18 cellular contexts compared by ENCODE assay signal in genomic region chr7:106062521-106062931, GRCh38. TPM values are rescaled to one million over a fixed set of nuclear protein-coding genes. Genes with fewer than 3 reads are reported as not detected.
DNase-seq lines count a peak whose midpoint lies in the region; ATAC-seq, FAIRE-seq and TF ChIP-seq lines count a peak whose summit lies in the region.
"Had no signal": no experiment of that assay in that cellular context is flagged by ENCODE, and none has a peak within 500 bp of the region (broad histone marks: within the 10 kb centered on the region; RNA-seq: fewer than 3 reads in every experiment).

No MANE protein-coding gene starts in this region.

- no peak overlapping the region for H2BK120ac ChIP-seq in neuronal stem cell (ENCODE audit: low read depth, low read length)

- ATAC-seq in GM12878: peak; percentile 12
- no peak for ATAC-seq in GM18511 (IDR thresholded peaks at IDR 0.05; ENCODE audit: unreplicated experiment)
- no peak for ATAC-seq in GM21786 (IDR thresholded peaks at IDR 0.05; ENCODE audit: unreplicated experiment)
- ATAC-seq: sciatic nerve had no signal

- no peak overlapping the region for H3K4ac ChIP-seq in neuronal stem cell (ENCODE audit: low read length)

- H2AFZ ChIP-seq in GM12878 (ENCODE audit: control insufficient read depth, low read depth, low read length) (peak overlapping the region; percentile 55), neuronal stem cell (ENCODE audit: low read length) (peak overlapping the region; percentile 62)

- in situ Hi-C loops in GM12878 (cut with MboI): no loop called here

- TF ChIP-seq POLR2A in GM12878 (IDR thresholded peaks at IDR 0.05; ENCODE audit: low read depth, low read length): no peak

- H2BK12ac ChIP-seq in neuronal stem cell (ENCODE audit: low read length): no peak overlapping the region

- peaks cover 99% of the 10 kb centered on the region for H3K4me1 ChIP-seq in DOHH2 (ENCODE audit: control insufficient read depth, low read length)
- H3K4me1 ChIP-seq in GM12878 (ENCODE audit: control insufficient read depth, insufficient read depth, low read length): peaks cover 69% of the 10 kb centered on the region
- H3K4me1 ChIP-seq in neuronal stem cell (ENCODE audit: control insufficient read depth in 2 of 2, insufficient read depth in 1 of 2, low read depth in 1 of 2, low read length in 2 of 2): peaks cover 25 to 27% of the 10 kb centered on the region in 2 donors

- 0 out of 4 replicates have a peak, but pooled peaks of 1 of the 2 experiments have one; percentile 15 for TF ChIP-seq EP300 in GM12878 (IDR thresholded peaks at IDR 0.05; ENCODE audit: borderline replicate concordance in 1 of 2, control insufficient read depth in 1 of 2, low read depth in 2 of 2, low read length in 2 of 2)

- no TSS peak for BruUV-seq in GM12878 (replicated peaks; lab: Mats Ljungman, UMichigan)

- POLR2A ChIA-PET in GM12878 (lab: Charles Lee): interaction anchor here (0.9 kb wide), 1 partner anchor 30 kb away, joined by 3 read pairs; no protein-coding TSS in a partner anchor

- peaks cover 30% of the 10 kb centered on the region for H3K36me3 ChIP-seq in DOHH2 (ENCODE audit: control insufficient read depth, low read length)
- H3K36me3 ChIP-seq in GM12878 (ENCODE audit: control insufficient read depth in 2 of 2, insufficient read depth in 2 of 2, low read length in 1 of 2): no peaks in the 10 kb centered on the region
- no peaks in the 10 kb centered on the region for H3K36me3 ChIP-seq in neuronal stem cell (replicated peaks in 1 of 2; ENCODE audit: control insufficient read depth in 2 of 2, insufficient read depth in 2 of 2, low read length in 2 of 2)
- H3K36me3 ChIP-seq: BE2C, neural progenitor cell had no signal

- no peaks in the 10 kb centered on the region for H3K9me2 ChIP-seq in DOHH2 (replicated peaks; ENCODE audit: control insufficient read depth, low read length)

- peak overlapping the region; percentile 97 for H3K27ac ChIP-seq in DOHH2 (ENCODE audit: low read depth, low read length)
- peak overlapping the region; percentile 91 for H3K27ac ChIP-seq in GM12878 (ENCODE audit: control insufficient read depth, insufficient read depth)
- no peak overlapping the region for H3K27ac ChIP-seq in neuronal stem cell (replicated peaks; ENCODE audit: low read length)
- H3K27ac ChIP-seq: neural progenitor cell had no signal

- peaks cover 28% of the 10 kb centered on the region for H3K4me1 Mint-ChIP-seq in activated T-helper 1 cell treated with anti-CD3 and anti-CD28 coated beads, Interleukin-12 subunit alpha, Interleukin-12 subunit beta, Interleukin-2, Interleukin-4 antibody, amounts not matched to agents 30 ng/mL and 10 ng/mL and 1 ng/mL, durations not matched to agents 14 hours and 24 hours and 36 hours (ENCODE audit: low read depth)

- DNase-seq in NAMALWA (ENCODE audit: low spot score) (peak; percentile 44), GM12878 (ENCODE audit: low read depth, low spot score) (no peak), neuronal stem cell (ENCODE audit: low spot score) (no peak), NCI-H1417 treated with DMSO at 0.1 percent for 48 hours (lab: John Stamatoyannopoulos, UW) (no peak)
- no peak for DNase-seq in activated T-helper 1 cell treated with anti-CD3 and anti-CD28 coated beads, Interleukin-12 subunit alpha, Interleukin-12 subunit beta, Interleukin-2, Interleukin-4 antibody, amounts not matched to agents 30 ng/mL and 10 ng/mL and 1 ng/mL, durations not matched to agents 14 hours and 24 hours and 36 hours (ENCODE audit: low spot score)
- DNase-seq: activated CD4-positive, CD25-positive, alpha-beta regulatory T cell; activated T-cell treated with anti-CD3 and anti-CD28 coated beads for 4 hours; BE2C; DMS79; immature natural killer cell; NCI-H1436; stimulated activated CD4-positive, alpha-beta T cell treated with anti-CD3 and anti-CD28 coated beads, Interleukin-4, amount 100 ng/mL, for 4 hours had no signal

- no peak for TF ChIP-seq RAD21 in GM12878 (IDR thresholded peaks at IDR 0.05; ENCODE audit: insufficient read depth, low read depth, low read length)

- peak overlapping the region; percentile 56 for H3K4me3 ChIP-seq in DOHH2 (ENCODE audit: low read length)
- 0 out of 2 replicates have a peak overlapping the region, but pooled peaks have one; percentile 27 for H3K4me3 ChIP-seq in GM12878
- no peak overlapping the region for H3K4me3 ChIP-seq in neuronal stem cell (ENCODE audit: low read length in 2 of 2)
- H3K4me3 ChIP-seq: neural progenitor cell had no signal

- H3K9me3 ChIP-seq in DOHH2 (ENCODE audit: control insufficient read depth, insufficient read depth, low read length) (peaks cover 18% of the 10 kb centered on the region), GM12878 (replicated peaks; ENCODE audit: control insufficient read depth, insufficient read depth, low read length) (peaks cover 18% of the 10 kb centered on the region; the same call in 2 of the 3 replicates), neuronal stem cell (replicated peaks in 1 of 2; ENCODE audit: control insufficient read depth in 2 of 2, insufficient read depth in 1 of 2, low read depth in 1 of 2, low read length in 2 of 2) (peaks cover 3 to 16% of the 10 kb centered on the region in 2 donors)
- H3K9me3 ChIP-seq: BE2C had no signal

- no peaks in the 10 kb centered on the region for H3K79me1 ChIP-seq in neuronal stem cell (ENCODE audit: low read depth, low read length)

- H3F3A ChIP-seq in DOHH2 (ENCODE audit: control insufficient read depth, insufficient read depth): peaks cover 70% of the 10 kb centered on the region

- WGBS in GM12878 (ENCODE audit: insufficient coverage, insufficient replicate concordance, low lambda C conversion rate, missing lambda C conversion rate): 18% methylated on average over 2 of the region's 2 CpGs
- no CpG with 5 or more reads among the region's 2 CpGs for WGBS in neuronal stem cell (ENCODE audit: extremely low coverage in 2 of 2, insufficient read length in 2 of 2, insufficient replicate concordance in 1 of 2), 2 donors

- H3K23ac ChIP-seq in neuronal stem cell (ENCODE audit: low read depth, low read length, poor library complexity): no peak overlapping the region

- H3K4me2 ChIP-seq in DOHH2 (ENCODE audit: low read length): peak overlapping the region; percentile 89
- peak overlapping the region; percentile 86 for H3K4me2 ChIP-seq in GM12878 (ENCODE audit: control insufficient read depth, insufficient read depth)
- H3K4me2 ChIP-seq in neuronal stem cell (ENCODE audit: insufficient read depth, low read length, poor library complexity, severe bottlenecking): no peak overlapping the region
- H3K4me2 ChIP-seq: neural progenitor cell had no signal

- no peak overlapping the region for H4K91ac ChIP-seq in neuronal stem cell (ENCODE audit: low read depth, low read length, poor library complexity)

- H3K27me3 Mint-ChIP-seq in activated T-helper 1 cell treated with anti-CD3 and anti-CD28 coated beads, Interleukin-12 subunit alpha, Interleukin-12 subunit beta, Interleukin-2, Interleukin-4 antibody, amounts not matched to agents 30 ng/mL and 10 ng/mL and 1 ng/mL, durations not matched to agents 14 hours and 24 hours and 36 hours (ENCODE audit: insufficient read depth): no peaks in the 10 kb centered on the region

- no peak for FAIRE-seq in GM12878 (lab: Jason Lieb, UNC)
- FAIRE-seq: RCC 7860 had no signal

- no peaks in the 10 kb centered on the region for H3K27me3 ChIP-seq in DOHH2 (ENCODE audit: control insufficient read depth, low read length)
- no peaks in the 10 kb centered on the region for H3K27me3 ChIP-seq in GM12878 (replicated peaks in 1 of 2; ENCODE audit: control insufficient read depth in 2 of 2, insufficient read depth in 2 of 2, low read length in 1 of 2)
- peaks cover 0 to 8% (median 0%) of the 10 kb centered on the region in 3 experiments for H3K27me3 ChIP-seq in neuronal stem cell (ENCODE audit: control insufficient read depth in 3 of 3, insufficient read depth in 3 of 3, low read depth in 1 of 3, low read length in 3 of 3)
- H3K27me3 ChIP-seq: BE2C, neural progenitor cell had no signal

- no peaks in the 10 kb centered on the region for H3K36me3 Mint-ChIP-seq in activated T-helper 1 cell treated with anti-CD3 and anti-CD28 coated beads, Interleukin-12 subunit alpha, Interleukin-12 subunit beta, Interleukin-2, Interleukin-4 antibody, amounts not matched to agents 30 ng/mL and 10 ng/mL and 1 ng/mL, durations not matched to agents 14 hours and 24 hours and 36 hours (ENCODE audit: low read depth)
- H3K36me3 Mint-ChIP-seq: immature natural killer cell, neural progenitor cell had no signal

- no peak overlapping the region for H3K27ac Mint-ChIP-seq in activated T-helper 1 cell treated with anti-CD3 and anti-CD28 coated beads, Interleukin-12 subunit alpha, Interleukin-12 subunit beta, Interleukin-2, Interleukin-4 antibody, amounts not matched to agents 30 ng/mL and 10 ng/mL and 1 ng/mL, durations not matched to agents 14 hours and 24 hours and 36 hours
- H3K27ac Mint-ChIP-seq: immature natural killer cell had no signal

- no peak overlapping the region for H2AK5ac ChIP-seq in neuronal stem cell (ENCODE audit: low read depth, low read length)

- H2BK15ac ChIP-seq in neuronal stem cell (ENCODE audit: low read length): no peak overlapping the region

- CTCF ChIA-PET in GM12878 (lab: Yijun Ruan, JAX): interaction anchor here (0.6 to 9.2 kb wide), 3 partner anchors 9 to 495 kb away, joined by 3 to 288 read pairs (median 11); no protein-coding TSS in a partner anchor

- H3K14ac ChIP-seq in neuronal stem cell (ENCODE audit: low read length): no peak overlapping the region

- H4K8ac ChIP-seq in neuronal stem cell (ENCODE audit: low read depth, low read length): no peak overlapping the region

- RAD21 ChIA-PET in GM12878 (lab: Charles Lee; ENCODE audit: unreplicated experiment): no interaction called here

- H3K18ac ChIP-seq in neuronal stem cell (ENCODE audit: low read length): no peak overlapping the region

- H3K9me3 Mint-ChIP-seq in activated T-helper 1 cell treated with anti-CD3 and anti-CD28 coated beads, Interleukin-12 subunit alpha, Interleukin-12 subunit beta, Interleukin-2, Interleukin-4 antibody, amounts not matched to agents 30 ng/mL and 10 ng/mL and 1 ng/mL, durations not matched to agents 14 hours and 24 hours and 36 hours: no peaks in the 10 kb centered on the region
- H3K9me3 Mint-ChIP-seq: immature natural killer cell had no signal

- no peaks in the 10 kb centered on the region for H4K20me1 ChIP-seq in DOHH2 (ENCODE audit: control insufficient read depth, insufficient read depth, low read depth, low read length)
- no peaks in the 10 kb centered on the region for H4K20me1 ChIP-seq in GM12878 (ENCODE audit: control insufficient read depth, insufficient read depth)

- peak overlapping the region; percentile 49; the same call in 1 of the 2 replicates for H3K9ac ChIP-seq in GM12878 (ENCODE audit: control insufficient read depth, insufficient read depth, low read length)
- no peak overlapping the region for H3K9ac ChIP-seq in neuronal stem cell (ENCODE audit: low read depth, low read length, poor library complexity)
- H3K9ac ChIP-seq: neural progenitor cell had no signal

- H3K79me2 ChIP-seq in DOHH2 (ENCODE audit: control insufficient read depth, low read length) (peaks cover 4% of the 10 kb centered on the region; the same call in 1 of the 2 replicates), GM12878 (ENCODE audit: control insufficient read depth, insufficient read depth, low read length) (no peaks in the 10 kb centered on the region)

- no peak overlapping the region for H3K4me3 Mint-ChIP-seq in activated T-helper 1 cell treated with anti-CD3 and anti-CD28 coated beads, Interleukin-12 subunit alpha, Interleukin-12 subunit beta, Interleukin-2, Interleukin-4 antibody, amounts not matched to agents 30 ng/mL and 10 ng/mL and 1 ng/mL, durations not matched to agents 14 hours and 24 hours and 36 hours
- H3K4me3 Mint-ChIP-seq: immature natural killer cell had no signal

- no peak for TF ChIP-seq CTCF in DOHH2 (IDR thresholded peaks at IDR 0.05; ENCODE audit: low read depth, low read length, poor library complexity, severe bottlenecking)
- TF ChIP-seq CTCF in GM12878 (IDR thresholded peaks at IDR 0.05 in 2 of 3, conservative IDR thresholded peaks at IDR 0.05 in 1 of 3; ENCODE audit: control insufficient read depth in 2 of 3, extremely low read depth in 1 of 3, insufficient read depth in 1 of 3, low read depth in 3 of 3, low read length in 3 of 3): no peak

- peak overlapping the region; percentile 35 for H2BK5ac ChIP-seq in neuronal stem cell (ENCODE audit: low read length)

- SMC1A ChIA-PET in GM12878 (lab: Charles Lee; ENCODE audit: uncharacterized antibody, unreplicated experiment): interaction anchor here (7.3 to 8.8 kb wide), 2 partner anchors 10 to 92 kb away, joined by 164 to 223 read pairs; no protein-coding TSS in a partner anchor

- intact Hi-C loops in GM12878 (cut with micrococcal nuclease; ENCODE audit: unreplicated experiment): loop anchor here (1.0 kb wide), 1 partner anchor 9 kb away; no protein-coding TSS in a partner anchor
- intact Hi-C loops in activated T-helper 1 cell treated with anti-CD3 and anti-CD28 coated beads, Interleukin-12 subunit alpha, Interleukin-12 subunit beta, Interleukin-2, Interleukin-4 antibody, amounts not matched to agents 30 ng/mL and 10 ng/mL and 1 ng/mL, durations not matched to agents 14 hours and 24 hours and 36 hours (cut with micrococcal nuclease): no loop called here

RNA-seq across cellular contexts. Expression of gene SYPL1, which starts 49.6 kb away (rescaled TPM):
- total RNA-seq in GM12878 (2013; cell fraction: nucleolus; rRNA removed): 43.4 and 44.9 TPM in 2 replicates
- 34.5 and 41.2 TPM in 2 replicates for total RNA-seq in GM12878 (2014; rRNA removed)
- 43.5 and 44.3 TPM in 2 replicates for total RNA-seq in GM12878 (2014; rRNA removed; fragmentation: Illumina TruSeq; extraction: Trizol)
- 63.5 and 69.1 TPM in 2 replicates for total RNA-seq in GM12878 (2021)
- 23.9 TPM for polyA plus RNA-seq in GM12878 (2011; ENCODE audit: low read depth)
- polyA plus RNA-seq in GM12878 (2011; rRNA removed): 97.0 and 138 TPM in 2 replicates
- polyA plus RNA-seq in GM12878 (2011; cell fraction: cytosol; rRNA removed): 50.4 and 71.4 TPM in 2 replicates
- 22.1 and 24.2 TPM in 2 replicates for polyA plus RNA-seq in GM12878 (2011; cell fraction: nucleus; rRNA removed)
- 46.9 and 54.4 TPM in 2 replicates for polyA plus RNA-seq in GM12878 (2012)
- polyA plus RNA-seq in GM12878 (2014; fragmentation: Illumina TruSeq; extraction: Trizol): 78.4 and 104 TPM in 2 replicates
- 100 to 1,000 TPM; 109 to 177 TPM for polyA plus RNA-seq in GM12878 (2014; fragmentation: Nextera tagmentation; extraction: Ambion mirVana)
- polyA plus RNA-seq in GM12878 (2014; rRNA removed): 46.1 and 56.9 TPM in 2 replicates
- polyA plus RNA-seq in GM12878 (2016; fragmentation: Nextera tagmentation; extraction: Ambion mirVana): 100 to 1,000 TPM in 1 of 2 experiments, 10 to 100 TPM in 1; 96.2 to 103 TPM
- 105 and 152 TPM in 2 replicates for polyA minus RNA-seq in GM12878 (2011; rRNA and poly(A)+ RNA removed)
- polyA minus RNA-seq in GM12878 (2011; cell fraction: cytosol; rRNA and poly(A)+ RNA removed): 36.2 and 36.9 TPM in 2 replicates
- 22.6 and 37.8 TPM in 2 replicates for polyA minus RNA-seq in GM12878 (2011; cell fraction: nucleus; rRNA and poly(A)+ RNA removed)
- 24.2 TPM for polyA plus RNA-seq in neuronal stem cell (2013, experiment 1 of 2)
- polyA plus RNA-seq in neuronal stem cell (2013, experiment 2 of 2): 25.2 TPM
- total RNA-seq in activated T-helper 1 cell treated with anti-CD3 and anti-CD28 coated beads, Interleukin-12 subunit alpha, Interleukin-12 subunit beta, Interleukin-2, Interleukin-4 antibody, amounts not matched to agents 30 ng/mL and 10 ng/mL and 1 ng/mL, durations not matched to agents 14 hours and 24 hours and 36 hours: 22.3 and 24.9 TPM in 2 replicates

Comparison
In these comparisons a context has a peak if more than half of its experiments do, and no peak if none do; other contexts are left out.
1. H3K4me3 ChIP-seq: peak in DOHH2 (single experiment) and GM12878 (single experiment); none in neuronal stem cell (0 of 2).